ENCODE assay signal across 17 cellular contexts in the genomic region with DNA sequence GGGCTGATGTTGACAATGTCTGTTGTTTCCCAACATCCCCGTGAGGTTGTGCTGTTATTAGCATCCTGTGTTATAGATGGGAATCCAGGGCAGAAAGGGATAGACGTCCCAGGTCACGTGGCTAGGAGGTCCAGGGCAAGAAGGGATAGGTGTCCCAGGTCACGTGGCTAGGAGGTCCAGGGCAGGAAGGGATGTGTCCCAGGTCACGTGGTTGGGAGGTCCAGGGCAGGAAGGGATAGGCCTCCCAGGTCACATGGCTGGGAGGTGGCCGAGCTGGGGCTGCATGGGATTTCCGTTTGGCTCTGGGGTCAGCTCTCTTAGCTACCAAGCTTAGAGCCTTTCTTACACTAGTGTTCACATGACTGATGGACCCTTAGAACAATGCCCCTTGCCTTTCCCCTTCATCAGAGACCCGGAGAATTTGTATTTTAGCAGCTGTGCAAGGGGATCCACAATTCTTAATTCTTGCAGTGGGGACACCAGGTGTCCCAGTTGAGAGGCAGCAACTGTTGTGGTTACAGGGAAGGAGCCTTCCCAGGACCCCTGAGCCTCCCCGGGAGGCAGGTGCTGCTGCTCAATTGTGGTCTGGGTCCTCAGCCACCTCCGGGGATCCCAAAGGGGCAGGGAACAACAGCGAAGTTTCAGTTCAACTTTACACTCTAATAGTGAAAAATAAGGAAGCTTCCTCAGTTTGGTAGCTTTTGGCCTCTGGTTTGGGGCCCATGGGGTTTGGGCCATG.
A peak's percentile ranks its signal among the peaks of the same experiment; 100 is the strongest.
DNase-seq lines count a peak whose midpoint lies in the region; ATAC-seq, FAIRE-seq and TF ChIP-seq lines count a peak whose summit lies in the region.
"Had no signal": no experiment of that assay in that cellular context is flagged by ENCODE, and none has a peak within 500 bp of the region (broad histone marks: within the 10 kb centered on the region; RNA-seq: fewer than 3 reads in every experiment).

No MANE protein-coding gene starts in this region.

- TF ChIP-seq EP300 in SK-N-SH (IDR thresholded peaks at IDR 0.05; ENCODE audit: borderline replicate concordance in 1 of 2, low read depth in 1 of 2, low read length in 1 of 2) (no peak), GM12878 (IDR thresholded peaks at IDR 0.05; ENCODE audit: borderline replicate concordance in 1 of 2, control insufficient read depth in 1 of 2, low read depth in 2 of 2, low read length in 2 of 2) (no peak)

- H2AK5ac ChIP-seq in IMR-90 (ENCODE audit: low read depth, low read length): no peak overlapping the region

- no peaks in the 10 kb centered on the region for H3K9me1 ChIP-seq in IMR-90 (ENCODE audit: insufficient read depth, low read length)

- no peaks in the 10 kb centered on the region for H3K9me3 ChIP-seq in SK-N-SH
- H3K9me3 ChIP-seq in IMR-90 (ENCODE audit: control insufficient read depth, insufficient read depth, low read length): no peaks in the 10 kb centered on the region
- no peaks in the 10 kb centered on the region for H3K9me3 ChIP-seq in GM12878 (replicated peaks; ENCODE audit: control insufficient read depth, insufficient read depth, low read length)
- no peaks in the 10 kb centered on the region for H3K9me3 ChIP-seq in osteoblast (ENCODE audit: low read depth, low read length)
- H3K9me3 ChIP-seq in uterus: no peaks in the 10 kb centered on the region
- H3K9me3 ChIP-seq: Caco-2 had no signal

- POLR2A ChIA-PET in SK-N-SH (lab: Yijun Ruan, JAX): no interaction called here
- POLR2A ChIA-PET in IMR-90 (lab: Charles Lee; ENCODE audit: unreplicated experiment): no interaction called here
- POLR2A ChIA-PET in GM12878 (lab: Charles Lee): interaction anchor here (0.6 kb wide), 2 partner anchors 130 to 496 kb away, joined by 3 to 5 read pairs; no protein-coding TSS in a partner anchor

- in situ Hi-C loops in IMR-90 (cut with MboI; ENCODE audit: low sequenced_read_pairs) (loop anchor here (10.0 kb wide), 1 partner anchor 434 kb away; no protein-coding TSS in a partner anchor), GM12878 (cut with MboI) (loop anchor here (10.0 kb wide), 1 partner anchor 684 kb away; no protein-coding TSS in a partner anchor)

- H3K23ac ChIP-seq in IMR-90 (ENCODE audit: low read depth, low read length): no peak overlapping the region

- intact Hi-C loops in IMR-90 (cut with micrococcal nuclease) (loop anchor here (10.0 kb wide), 2 partner anchors 434 to 674 kb away; no protein-coding TSS in a partner anchor), GM12878 (cut with micrococcal nuclease; ENCODE audit: unreplicated experiment) (loop anchor here (10.0 kb wide), 1 partner anchor 674 kb away; no protein-coding TSS in a partner anchor), uterus (cut with DNase I; ENCODE audit: low total_unique reads) (no loop called here)

- no peak overlapping the region for H3K4me3 ChIP-seq in SK-N-SH (ENCODE audit: low read depth in 2 of 2, low read length in 1 of 2)
- H3K4me3 ChIP-seq in IMR-90 (ENCODE audit: insufficient read depth, low read depth, low read length): no peak overlapping the region
- H3K4me3 ChIP-seq in GM12878: no peak overlapping the region
- no peak overlapping the region for H3K4me3 ChIP-seq in osteoblast (ENCODE audit: insufficient read depth, low read length)
- no peak overlapping the region for H3K4me3 ChIP-seq in uterus

- no peak overlapping the region for H3K4ac ChIP-seq in IMR-90 (ENCODE audit: low read depth, low read length)

- no peak overlapping the region for H4K8ac ChIP-seq in IMR-90 (ENCODE audit: low read depth in 2 of 2, low read length in 2 of 2)

- H2BK120ac ChIP-seq in IMR-90 (ENCODE audit: low read depth, low read length): no peak overlapping the region

- no peak overlapping the region for H4K91ac ChIP-seq in IMR-90 (ENCODE audit: insufficient read depth, low read depth, low read length)

- no peak for ATAC-seq in SK-N-SH treated with all-trans-retinoic acid at 6 μM for 48 hours
- no peak for ATAC-seq in IMR-90 (ENCODE audit: low read depth)
- no peak for ATAC-seq in GM12878

- no peak overlapping the region for H2AK9ac ChIP-seq in IMR-90 (replicated peaks; ENCODE audit: low read depth, low read length, poor library complexity)

- TF ChIP-seq RAD21 in SK-N-SH (IDR thresholded peaks at IDR 0.05; ENCODE audit: low read length) (no peak), IMR-90 (IDR thresholded peaks at IDR 0.05; ENCODE audit: low read length) (no peak), GM12878 (IDR thresholded peaks at IDR 0.05; ENCODE audit: insufficient read depth, low read depth, low read length) (no peak)

- BruUV-seq in IMR-90 (replicated peaks; lab: Mats Ljungman, UMichigan) (no TSS peak), GM12878 (replicated peaks; lab: Mats Ljungman, UMichigan) (no TSS peak)

- no peak overlapping the region for H2AFZ ChIP-seq in SK-N-SH (ENCODE audit: low read depth)
- peak overlapping the region; percentile 21 for H2AFZ ChIP-seq in IMR-90 (replicated peaks; ENCODE audit: low read length, poor library complexity)
- no peak overlapping the region for H2AFZ ChIP-seq in GM12878 (ENCODE audit: control insufficient read depth, low read depth, low read length)
- no peak overlapping the region for H2AFZ ChIP-seq in osteoblast (ENCODE audit: low read length)

- H3K4me2 ChIP-seq in SK-N-SH (no peak overlapping the region), IMR-90 (ENCODE audit: low read depth, low read length) (no peak overlapping the region), GM12878 (ENCODE audit: control insufficient read depth, insufficient read depth) (no peak overlapping the region), osteoblast (ENCODE audit: insufficient read depth, low read length) (no peak overlapping the region)

- H3K27ac ChIP-seq in SK-N-SH (ENCODE audit: low read depth in 2 of 2, low read length in 1 of 2): no peak overlapping the region
- H3K27ac ChIP-seq in IMR-90 (ENCODE audit: insufficient read depth, low read length): no peak overlapping the region
- no peak overlapping the region for H3K27ac ChIP-seq in GM12878 (ENCODE audit: control insufficient read depth, insufficient read depth)
- no peak overlapping the region for H3K27ac ChIP-seq in osteoblast (ENCODE audit: low read depth, low read length)
- H3K27ac ChIP-seq in uterus: no peak overlapping the region
- H3K27ac ChIP-seq: 22Rv1, C4-2B had no signal

- H3F3A ChIP-seq in SK-N-SH (replicated peaks; ENCODE audit: insufficient read depth): no peaks in the 10 kb centered on the region

- H3K9ac ChIP-seq in SK-N-SH (no peak overlapping the region), IMR-90 (ENCODE audit: low read depth, low read length) (no peak overlapping the region), GM12878 (ENCODE audit: control insufficient read depth, insufficient read depth, low read length) (no peak overlapping the region)

- no peaks in the 10 kb centered on the region for H3K9me2 ChIP-seq in SK-N-SH

- no peak overlapping the region for H2BK20ac ChIP-seq in IMR-90 (ENCODE audit: low read depth, low read length)

- SMC1A ChIA-PET in GM12878 (lab: Charles Lee; ENCODE audit: uncharacterized antibody, unreplicated experiment): interaction anchor here (1.1 to 1.4 kb wide), 2 partner anchors 118 to 190 kb away, joined by 3 to 4 read pairs; no protein-coding TSS in a partner anchor

- no peak overlapping the region for H2BK5ac ChIP-seq in IMR-90 (ENCODE audit: low read depth, low read length, poor library complexity, severe bottlenecking)

- no peaks in the 10 kb centered on the region for H3K36me3 ChIP-seq in SK-N-SH (replicated peaks in 1 of 2; ENCODE audit: control insufficient read depth in 1 of 2, insufficient read depth in 2 of 2, low read length in 1 of 2)
- no peaks in the 10 kb centered on the region for H3K36me3 ChIP-seq in IMR-90 (ENCODE audit: control insufficient read depth, insufficient read depth, low read length)
- no peaks in the 10 kb centered on the region; a peak in 1 of 4 replicates for H3K36me3 ChIP-seq in GM12878 (ENCODE audit: control insufficient read depth in 2 of 2, insufficient read depth in 2 of 2, low read length in 1 of 2)
- no peaks in the 10 kb centered on the region for H3K36me3 ChIP-seq in osteoblast (ENCODE audit: insufficient read depth, low read length)
- no peaks in the 10 kb centered on the region for H3K36me3 ChIP-seq in uterus

- DNase-seq in SK-N-SH: no peak
- no peak for DNase-seq in IMR-90
- no peak for DNase-seq in GM12878 (ENCODE audit: low read depth, low spot score)
- DNase-seq in osteoblast (ENCODE audit: insufficient read length, low spot score, missing footprints): peak; percentile 66
- DNase-seq in SK-N-DZ (ENCODE audit: low spot score): no peak
- DNase-seq in NCI-H446 treated with DMSO at 0.1 percent for 48 hours (lab: John Stamatoyannopoulos, UW): no peak
- DNase-seq in uterus: no peak
- DNase-seq: Caco-2, H9, KBM-7, NCI-H1092, NCI-H748 treated with DMSO at 0.1 percent for 48 hours had no signal

- no peak overlapping the region for H2BK15ac ChIP-seq in IMR-90 (ENCODE audit: low read depth, low read length)

- H3K27me3 ChIP-seq in SK-N-SH (ENCODE audit: insufficient read depth): no peaks in the 10 kb centered on the region; the same call in 1 of the 2 replicates
- peaks cover 18% of the 10 kb centered on the region for H3K27me3 ChIP-seq in IMR-90 (ENCODE audit: control insufficient read depth, insufficient read depth, low read length)
- no peaks in the 10 kb centered on the region for H3K27me3 ChIP-seq in GM12878 (replicated peaks in 1 of 2; ENCODE audit: control insufficient read depth in 2 of 2, insufficient read depth in 2 of 2, low read length in 1 of 2)
- H3K27me3 ChIP-seq in osteoblast (ENCODE audit: insufficient read depth, low read length): peaks cover 16% of the 10 kb centered on the region
- no peaks in the 10 kb centered on the region for H3K27me3 ChIP-seq in uterus

- H3K79me1 ChIP-seq in IMR-90 (ENCODE audit: low read depth in 1 of 2, low read length in 2 of 2): no peaks in the 10 kb centered on the region

- TF ChIP-seq POLR2A in IMR-90 (IDR thresholded peaks at IDR 0.05; ENCODE audit: low read depth, low read length) (no peak), GM12878 (IDR thresholded peaks at IDR 0.05; ENCODE audit: low read depth, low read length) (no peak), uterus (IDR thresholded peaks at IDR 0.05) (no peak)

- H3K18ac ChIP-seq in IMR-90 (ENCODE audit: low read depth, low read length): no peak overlapping the region

- RAD21 ChIA-PET in GM12878 (lab: Charles Lee; ENCODE audit: unreplicated experiment): interaction anchor here (0.9 to 1.6 kb wide), 5 partner anchors 117 to 528 kb away, joined by 3 to 5 read pairs (median 3); no protein-coding TSS in a partner anchor

- no peak overlapping the region for H3K14ac ChIP-seq in IMR-90 (replicated peaks; ENCODE audit: low read depth, low read length)

- H4K20me1 ChIP-seq in SK-N-SH (ENCODE audit: insufficient read depth) (no peaks in the 10 kb centered on the region), IMR-90 (ENCODE audit: insufficient read depth, low read length) (no peaks in the 10 kb centered on the region), GM12878 (ENCODE audit: control insufficient read depth, insufficient read depth) (no peaks in the 10 kb centered on the region), osteoblast (ENCODE audit: insufficient read depth, low read length) (no peaks in the 10 kb centered on the region)

- dilution Hi-C loops in IMR-90 (cut with HindIII; ENCODE audit: low sequenced_read_pairs, unreplicated experiment): no loop called here

- no peak for TF ChIP-seq CTCF in SK-N-SH (IDR thresholded peaks at IDR 0.05)
- TF ChIP-seq CTCF in IMR-90 (conservative IDR thresholded peaks at IDR 0.05; ENCODE audit: low read depth, low read length): no peak
- TF ChIP-seq CTCF in GM12878 (IDR thresholded peaks at IDR 0.05 in 2 of 3, conservative IDR thresholded peaks at IDR 0.05 in 1 of 3; ENCODE audit: control insufficient read depth in 2 of 3, extremely low read depth in 1 of 3, insufficient read depth in 1 of 3, low read depth in 3 of 3, low read length in 3 of 3): no peak
- TF ChIP-seq CTCF in osteoblast (IDR thresholded peaks at IDR 0.05; ENCODE audit: extremely low read depth, low read depth, low read length): no peak
- no peak for TF ChIP-seq CTCF in uterus (IDR thresholded peaks at IDR 0.05)

- H3K56ac ChIP-seq in IMR-90 (ENCODE audit: extremely low read depth, insufficient read depth, low read length): no peak overlapping the region

- FAIRE-seq in GM12878 (lab: Jason Lieb, UNC): no peak
- FAIRE-seq: GM18507, RCC 7860 had no signal

- H3K4me1 ChIP-seq in SK-N-SH (ENCODE audit: control insufficient read depth in 1 of 2, insufficient read depth in 2 of 2, low read depth in 1 of 2, low read length in 1 of 2): no peaks in the 10 kb centered on the region
- no peaks in the 10 kb centered on the region for H3K4me1 ChIP-seq in IMR-90 (ENCODE audit: control insufficient read depth, insufficient read depth, low read length)
- no peaks in the 10 kb centered on the region; the same call in 1 of the 2 replicates for H3K4me1 ChIP-seq in GM12878 (ENCODE audit: control insufficient read depth, insufficient read depth, low read length)
- no peaks in the 10 kb centered on the region for H3K4me1 ChIP-seq in osteoblast (ENCODE audit: insufficient read depth, low read length)
- no peaks in the 10 kb centered on the region for H3K4me1 ChIP-seq in uterus
- H3K4me1 ChIP-seq: Caco-2 had no signal

- H4K5ac ChIP-seq in IMR-90 (ENCODE audit: low read depth, low read length): no peak overlapping the region

- 37% methylated on average over 8 of the region's 11 CpGs for WGBS in SK-N-SH (ENCODE audit: low lambda C conversion rate)
- 51% methylated on average over 3 of the region's 11 CpGs; no CpG with 5 or more reads in 1 of the 2 experiments for WGBS in IMR-90 (ENCODE audit: extremely low coverage in 2 of 2, insufficient read length in 1 of 2), 2 experiments
- 21% methylated on average over 11 of the region's 11 CpGs for WGBS in GM12878 (ENCODE audit: insufficient coverage, insufficient replicate concordance, low lambda C conversion rate, missing lambda C conversion rate)

- CTCF ChIA-PET in SK-N-SH (lab: Yijun Ruan, JAX): interaction anchor here (1.0 to 2.9 kb wide), 4 partner anchors 23 to 324 kb away, joined by 3 to 13 read pairs (median 4); no protein-coding TSS in a partner anchor
- CTCF ChIA-PET in IMR-90 (lab: Yijun Ruan, JAX): no interaction called here
- CTCF ChIA-PET in GM12878 (lab: Yijun Ruan, JAX): interaction anchor here (1.3 kb wide), 1 partner anchor 10 kb away, joined by 3 read pairs; no protein-coding TSS in a partner anchor

- no peaks in the 10 kb centered on the region for H3K79me2 ChIP-seq in SK-N-SH (ENCODE audit: insufficient read depth)
- no peaks in the 10 kb centered on the region for H3K79me2 ChIP-seq in GM12878 (ENCODE audit: control insufficient read depth, insufficient read depth, low read length)
- no peaks in the 10 kb centered on the region for H3K79me2 ChIP-seq in osteoblast (ENCODE audit: insufficient read depth, low read length)
